9 cellular contexts compared by ENCODE assay signal in genomic region chr5:66554211-66554610, GRCh38. TPM values are rescaled to one million over a fixed set of nuclear protein-coding genes. Genes with fewer than 3 reads are reported as not detected.
DNase-seq lines count a peak whose midpoint lies in the region; ATAC-seq and TF ChIP-seq lines count a peak whose summit lies in the region.
"Had no signal": no experiment of that assay in that cellular context is flagged by ENCODE, and none has a peak within 500 bp of the region (broad histone marks: within the 10 kb centered on the region; RNA-seq: fewer than 3 reads in every experiment).

No MANE protein-coding gene starts in this region.

- WGBS in lung, 2 donors, result 41 to 54% methylated on average over 4 of the region's 4 CpGs

- H3K4me3 ChIP-seq in RWPE2 (ENCODE audit: severe bottlenecking) (no peak overlapping the region), lung (no peak overlapping the region)
- H3K4me3 ChIP-seq: pancreas had no signal

- peak overlapping the region; percentile 52 for H3K27ac ChIP-seq in RWPE2 (ENCODE audit: poor library complexity, severe bottlenecking)
- no peak overlapping the region for H3K27ac ChIP-seq in lung (ENCODE audit: low read depth in 1 of 2, low read length in 1 of 2)
- H3K27ac ChIP-seq: pancreas had no signal

- H3K4me1 ChIP-seq in RWPE2 (ENCODE audit: insufficient read depth, poor library complexity, severe bottlenecking) (peaks cover 20% of the 10 kb centered on the region), lung (ENCODE audit: control insufficient read depth in 2 of 2, insufficient read depth in 2 of 2, low read length in 2 of 2) (no peaks in the 10 kb centered on the region)
- H3K4me1 ChIP-seq: pancreas had no signal

- peak; percentile 16 for TF ChIP-seq CTCF in RWPE2 (IDR thresholded peaks at IDR 0.05; ENCODE audit: poor library complexity, severe bottlenecking)
- no peak for TF ChIP-seq CTCF in lung (IDR thresholded peaks at IDR 0.05; ENCODE audit: control extremely low read depth, extremely low read depth)

- H3K27me3 ChIP-seq in RWPE2 (ENCODE audit: insufficient read depth, poor library complexity, severe bottlenecking) (no peaks in the 10 kb centered on the region), lung (ENCODE audit: control insufficient read depth, insufficient read depth) (no peaks in the 10 kb centered on the region)
- H3K27me3 ChIP-seq: pancreas had no signal

- ATAC-seq in HG03103 (IDR thresholded peaks at IDR 0.05; ENCODE audit: low read depth, unreplicated experiment) (peak; percentile 97), RWPE2 (ENCODE audit: low read depth) (peak; percentile 97), lung (ENCODE audit: insufficient read depth, low FRiP score) (peak; percentile 59)

- H3K36me3 ChIP-seq in RWPE2 (ENCODE audit: low read depth) (no peaks in the 10 kb centered on the region), lung (ENCODE audit: control insufficient read depth in 2 of 2, insufficient read depth in 2 of 2, low read length in 2 of 2) (no peaks in the 10 kb centered on the region)
- H3K36me3 ChIP-seq: pancreas had no signal

- H3K9me3 ChIP-seq in RWPE2 (ENCODE audit: severe bottlenecking), result no peaks in the 10 kb centered on the region
- peaks cover 0 to 2% of the 10 kb centered on the region in 2 donors for H3K9me3 ChIP-seq in lung (ENCODE audit: control insufficient read depth in 2 of 2, insufficient read depth in 1 of 2, low read length in 1 of 2)
- H3K9me3 ChIP-seq: pancreas had no signal

- DNase-seq in stimulated activated CD4-positive, alpha-beta T cell treated with anti-CD3 and anti-CD28 coated beads, Interleukin-12 subunit alpha, Interleukin-12 subunit beta, amount 100 ng/mL, for 48 hours (ENCODE audit: low read depth in 2 of 3, low spot score in 1 of 3), result peak; percentile 8 to 36 (median 26)
- DNase-seq in stimulated activated CD4-positive, alpha-beta T cell treated with anti-CD3 and anti-CD28 coated beads, Interleukin-4, amount 100 ng/mL, for 4 hours, result no peak
- no peak for DNase-seq in RWPE2 (ENCODE audit: low spot score)
- DNase-seq in lung (ENCODE audit: low spot score), result peak; percentile 37
- DNase-seq in hepatic stellate cell (ENCODE audit: low spot score), result no peak
- DNase-seq in NCI-H2171 (lab: John Stamatoyannopoulos, UW), result no peak
- no peak for DNase-seq in NCI-H446 treated with DMSO at 0.1 percent for 48 hours (lab: John Stamatoyannopoulos, UW)
- DNase-seq: pancreas had no signal

RNA-seq across cellular contexts. Expression of gene MAST4, which starts 42.0 kb away (rescaled TPM):
- 100 to 1,000 TPM in 1 of 2 donors, 10 to 100 TPM in 1; 72.9 to 153 TPM for total RNA-seq in lung
- 10 to 100 TPM; 13.9 to 19.5 TPM for polyA plus RNA-seq in lung

Comparison
In these comparisons a context has a peak if more than half of its experiments do, and no peak if none do; other contexts are left out.
1. DNase-seq: peak in stimulated activated CD4-positive, alpha-beta T cell treated with anti-CD3 and anti-CD28 coated beads, Interleukin-12 subunit alpha, Interleukin-12 subunit beta, amount 100 ng/mL, for 48 hours (3 of 3) and lung (single experiment); none in stimulated activated CD4-positive, alpha-beta T cell treated with anti-CD3 and anti-CD28 coated beads, Interleukin-4, amount 100 ng/mL, for 4 hours (0 of 2), RWPE2 (single experiment), hepatic stellate cell (single experiment), NCI-H2171 (single experiment) and NCI-H446 treated with DMSO at 0.1 percent for 48 hours (single experiment).
2. Peak in every context shown above with its lines, with median percentiles within 50 percentile points of each other: ATAC-seq.